In the genomic region with DNA sequence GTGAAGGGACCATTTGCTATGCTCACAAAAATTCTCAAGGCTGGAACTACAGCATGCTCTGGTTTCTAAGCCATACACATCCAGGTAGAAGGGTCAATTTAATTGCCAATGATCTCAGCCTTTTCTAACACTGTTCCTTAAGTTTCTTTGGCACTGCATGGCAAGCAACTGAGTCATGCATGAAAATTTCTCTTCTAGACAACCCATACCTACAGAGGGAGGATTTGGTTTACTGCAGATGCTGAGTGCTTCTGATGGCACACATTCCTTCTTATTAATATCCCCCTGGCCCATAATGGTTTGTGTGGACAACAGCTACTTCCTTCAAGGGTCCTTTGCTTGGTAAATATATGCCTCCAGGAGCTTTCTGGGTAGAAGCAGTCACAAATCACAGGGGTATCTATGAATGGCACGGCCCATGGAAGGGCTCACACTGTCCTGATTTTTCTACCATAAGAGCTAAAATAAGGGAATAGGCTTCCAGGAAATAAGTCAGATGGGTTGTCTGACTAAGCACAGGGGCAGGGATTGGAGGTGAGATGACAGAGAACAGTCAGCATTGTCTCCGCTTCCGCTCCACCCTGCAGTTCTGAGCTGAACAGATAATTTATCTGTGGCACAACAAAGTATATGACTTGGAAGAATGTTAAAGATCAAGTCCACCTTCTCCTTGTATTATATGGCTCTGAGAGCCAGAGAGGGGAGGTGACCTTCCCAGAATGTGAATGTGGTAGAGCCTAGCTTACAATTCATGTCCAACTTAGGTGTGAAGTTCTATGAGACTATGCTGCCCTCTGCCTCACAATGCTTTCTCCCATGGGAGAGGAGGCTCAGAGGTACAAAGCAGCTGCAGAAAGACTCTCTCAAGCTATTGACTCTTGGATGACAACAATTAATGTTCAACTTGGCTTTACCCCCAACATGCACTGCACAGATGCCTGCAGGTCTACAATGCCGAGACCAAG, we compare ENCODE assay signal across 15 cellular contexts.
DNase-seq lines count a peak whose midpoint lies in the region; ATAC-seq, FAIRE-seq and TF ChIP-seq lines count a peak whose summit lies in the region.
"Had no signal": no experiment of that assay in that cellular context is flagged by ENCODE, and none has a peak within 500 bp of the region (broad histone marks: within the 10 kb centered on the region; RNA-seq: fewer than 3 reads in every experiment).

No MANE protein-coding gene starts in this region.

- H3K9me3 Mint-ChIP-seq in WTC11 (no peaks in the 10 kb centered on the region), neural progenitor cell (no peaks in the 10 kb centered on the region)

- no peak overlapping the region for H4K8ac ChIP-seq in mesenchymal stem cell (ENCODE audit: low read length)

- H2BK15ac ChIP-seq in mesenchymal stem cell (ENCODE audit: low read depth, poor library complexity, severe bottlenecking) = peak overlapping the region; percentile 13

- no peak overlapping the region for H2BK5ac ChIP-seq in mesenchymal stem cell (ENCODE audit: low read depth, low read length, poor library complexity, severe bottlenecking)

- peaks cover 11% of the 10 kb centered on the region for H3F3A ChIP-seq in neural progenitor cell (ENCODE audit: low read depth)

- TF ChIP-seq POLR2A in heart left ventricle (IDR thresholded peaks at IDR 0.05) (no peak), endothelial cell of umbilical vein (IDR thresholded peaks at IDR 0.05; ENCODE audit: low read depth, low read length) (no peak)

- H3K9me3 ChIP-seq in heart left ventricle (no peaks in the 10 kb centered on the region), endothelial cell of umbilical vein (replicated peaks; ENCODE audit: control insufficient read depth, insufficient read depth, low read length) (no peaks in the 10 kb centered on the region), mesenchymal stem cell (ENCODE audit: control insufficient read depth, low read length) (no peaks in the 10 kb centered on the region), neural progenitor cell (ENCODE audit: low read depth) (no peaks in the 10 kb centered on the region)
- H3K9me3 ChIP-seq: testis had no signal

- peak overlapping the region; percentile 27 for H2AFZ ChIP-seq in endothelial cell of umbilical vein (ENCODE audit: low read depth, low read length)
- no peak overlapping the region for H2AFZ ChIP-seq in mesenchymal stem cell (ENCODE audit: low read depth, low read length)
- no peak overlapping the region for H2AFZ ChIP-seq in neural progenitor cell (replicated peaks)

- H4K91ac ChIP-seq in mesenchymal stem cell (ENCODE audit: low read length) = no peak overlapping the region

- CTCF ChIA-PET in endothelial cell of umbilical vein (lab: Charles Lee) = interaction anchor here (1.1 to 2.5 kb wide), 3 partner anchors 12 to 107 kb away, joined by 3 to 7 read pairs (median 4); no protein-coding TSS in a partner anchor
- CTCF ChIA-PET in WTC11 (lab: Charles Lee) = interaction anchor here (0.6 to 1.1 kb wide), 2 partner anchors 364 to 457 kb away, joined by 3 to 4 read pairs; partner anchors contain the start of gene IGFBP5

- no peak overlapping the region for H3K4ac ChIP-seq in mesenchymal stem cell (ENCODE audit: low read depth in 1 of 2, low read length in 2 of 2)

- H3K18ac ChIP-seq in mesenchymal stem cell (ENCODE audit: low read depth in 1 of 2, low read length in 2 of 2) = no peak overlapping the region

- H3K4me3 ChIP-seq in heart left ventricle (no peak overlapping the region), endothelial cell of umbilical vein (replicated peaks in 1 of 3; ENCODE audit: insufficient read depth in 1 of 3, low read depth in 1 of 3, low read length in 3 of 3) (no peak overlapping the region), mesenchymal stem cell (ENCODE audit: insufficient read depth in 1 of 2, low read depth in 1 of 2, low read length in 2 of 2) (no peak overlapping the region), neural progenitor cell (no peak overlapping the region)
- H3K4me3 ChIP-seq: testis had no signal

- H3K9me1 ChIP-seq in endothelial cell of umbilical vein (replicated peaks; ENCODE audit: control insufficient read depth, extremely low read depth, insufficient read depth, low read length) = no peaks in the 10 kb centered on the region

- DNase-seq in heart left ventricle = no peak
- DNase-seq in Right ventricle myocardium inferior (ENCODE audit: missing footprints) = no peak
- peak; percentile 39 for DNase-seq in M059J (ENCODE audit: low read depth)
- DNase-seq in endothelial cell of umbilical vein (ENCODE audit: low read depth, low spot score) = no peak
- no peak for DNase-seq in mesenchymal stem cell
- no peak for DNase-seq in NOMO-1 (lab: John Stamatoyannopoulos, UW; ENCODE audit: unreplicated experiment in 2 of 2)
- DNase-seq in WTC11 (ENCODE audit: low spot score) = no peak
- no peak for DNase-seq in neural progenitor cell (ENCODE audit: low spot score)
- DNase-seq: activated gamma-delta T cell treated with Interleukin-2 at 50 U/mL for 16 hours; central memory CD4-positive, alpha-beta T cell; effector CD8-positive, alpha-beta T cell; hippocampal formation; islet precursor cell; NCI-H146; testis had no signal

- intact Hi-C loops in heart left ventricle (cut with DNase I) = loop anchor here in 5 of 10 donors (5.0 to 10.0 kb wide), 2 partner anchors 362 to 364 kb away; partner anchors contain the start of gene IGFBP5 (in 5 of the 5)
- intact Hi-C loops in Right ventricle myocardium inferior (cut with DNase I) = loop anchor here (10.0 kb wide), 1 partner anchor 364 kb away; the partner anchor contains the start of gene IGFBP5
- intact Hi-C loops in endothelial cell of umbilical vein (cut with micrococcal nuclease) = no loop called here

- H2BK120ac ChIP-seq in mesenchymal stem cell (ENCODE audit: low read depth, low read length) = no peak overlapping the region

- peak overlapping the region; percentile 49 for H2AK5ac ChIP-seq in mesenchymal stem cell (ENCODE audit: low read length, severe bottlenecking)

- H3K36me3 ChIP-seq in heart left ventricle (no peaks in the 10 kb centered on the region), endothelial cell of umbilical vein (ENCODE audit: control insufficient read depth in 2 of 2, extremely low read depth in 1 of 2, insufficient read depth in 2 of 2, low read length in 2 of 2) (no peaks in the 10 kb centered on the region), mesenchymal stem cell (ENCODE audit: control insufficient read depth in 1 of 2, insufficient read depth in 2 of 2, low read depth in 1 of 2, low read length in 2 of 2) (no peaks in the 10 kb centered on the region), neural progenitor cell (no peaks in the 10 kb centered on the region)

- WGBS in heart left ventricle, 4 donors = 82 to 94% (median 91%) methylated on average over 4 of the region's 4 CpGs
- 94% methylated on average over 4 of the region's 4 CpGs for WGBS in mesenchymal stem cell

- dilution Hi-C loops in endothelial cell of umbilical vein (cut with MboI; ENCODE audit: extremely low pct_ligation_motif_present, low sequenced_read_pairs) = no loop called here

- H3K36me3 Mint-ChIP-seq in WTC11 = no peaks in the 10 kb centered on the region
- no peaks in the 10 kb centered on the region for H3K36me3 Mint-ChIP-seq in neural progenitor cell

- TF ChIP-seq CTCF in heart left ventricle (IDR thresholded peaks at IDR 0.05) = peak in 3 of 12 donors; percentile 5 to 33 (median 25)
- no peak for TF ChIP-seq CTCF in endothelial cell of umbilical vein (IDR thresholded peaks at IDR 0.05; ENCODE audit: extremely low read depth in 1 of 2, insufficient read depth in 1 of 2, low read depth in 1 of 2, low read length in 2 of 2)
- no peak for TF ChIP-seq CTCF in WTC11 (IDR thresholded peaks at IDR 0.05)
- TF ChIP-seq CTCF in neural progenitor cell (IDR thresholded peaks at IDR 0.05) = no peak

- H3K4me1 ChIP-seq in heart left ventricle = peaks cover 0 to 31% (median 10%) of the 10 kb centered on the region in 12 donors
- H3K4me1 ChIP-seq in endothelial cell of umbilical vein (ENCODE audit: control insufficient read depth, extremely low read depth, insufficient read depth, low read length) = peaks cover 29% of the 10 kb centered on the region
- H3K4me1 ChIP-seq in mesenchymal stem cell (ENCODE audit: control insufficient read depth, insufficient read depth, low read depth, low read length) = peaks cover 3% of the 10 kb centered on the region
- peaks cover 36% of the 10 kb centered on the region for H3K4me1 ChIP-seq in neural progenitor cell

- FAIRE-seq in endothelial cell of umbilical vein (lab: Jason Lieb, UNC) = peak; percentile 40

- no peak overlapping the region for H3K4me3 Mint-ChIP-seq in WTC11
- H3K4me3 Mint-ChIP-seq in neural progenitor cell = no peak overlapping the region

- no TSS peak for BruUV-seq in endothelial cell of umbilical vein (replicated peaks; lab: Mats Ljungman, UMichigan)

- H3K79me2 ChIP-seq in endothelial cell of umbilical vein (ENCODE audit: control insufficient read depth, insufficient read depth, low read length) (no peaks in the 10 kb centered on the region), neural progenitor cell (ENCODE audit: low read depth) (no peaks in the 10 kb centered on the region)

- H3K27ac Mint-ChIP-seq in WTC11 (no peak overlapping the region), neural progenitor cell (no peak overlapping the region)

- no peak overlapping the region for H3K4me2 ChIP-seq in endothelial cell of umbilical vein (ENCODE audit: insufficient read depth, low read length)
- H3K4me2 ChIP-seq in mesenchymal stem cell (ENCODE audit: low read length, poor library complexity, severe bottlenecking) = no peak overlapping the region
- H3K4me2 ChIP-seq in neural progenitor cell = no peak overlapping the region

- H3K9ac ChIP-seq in endothelial cell of umbilical vein (replicated peaks; ENCODE audit: extremely low read depth, insufficient read depth, low read length) (no peak overlapping the region), mesenchymal stem cell (ENCODE audit: low read length) (no peak overlapping the region), neural progenitor cell (no peak overlapping the region)

- H3K4me1 Mint-ChIP-seq in WTC11 = peaks cover 14% of the 10 kb centered on the region
- H3K4me1 Mint-ChIP-seq in neural progenitor cell = peaks cover 23% of the 10 kb centered on the region

- H4K20me1 ChIP-seq in endothelial cell of umbilical vein (replicated peaks; ENCODE audit: control insufficient read depth, extremely low read depth, insufficient read depth, low read length) (no peaks in the 10 kb centered on the region), neural progenitor cell (ENCODE audit: low read depth) (no peaks in the 10 kb centered on the region)

- POLR2A ChIA-PET in endothelial cell of umbilical vein (lab: Charles Lee) (interaction anchor here (1.0 kb wide), 1 partner anchor 47 kb away, joined by 4 read pairs; no protein-coding TSS in a partner anchor), WTC11 (lab: Charles Lee) (interaction anchor here (0.9 kb wide), 1 partner anchor 45 kb away, joined by 3 read pairs; no protein-coding TSS in a partner anchor)

- H3K14ac ChIP-seq in mesenchymal stem cell (ENCODE audit: low read length in 2 of 2) = no peak overlapping the region

- H2BK12ac ChIP-seq in mesenchymal stem cell (ENCODE audit: low read length in 2 of 2) = peak overlapping the region in 1 of 2 experiments; percentile 39

- H3K79me1 ChIP-seq in mesenchymal stem cell (replicated peaks; ENCODE audit: low read length, poor library complexity, severe bottlenecking) = no peaks in the 10 kb centered on the region

- ATAC-seq in heart left ventricle (peak in 3 of 4 donors; percentile 41 to 62 (median 61)), Right ventricle myocardium inferior (no peak), WTC11 (no peak)

- H3K27me3 Mint-ChIP-seq in WTC11 (ENCODE audit: low read depth) (no peaks in the 10 kb centered on the region), neural progenitor cell (ENCODE audit: insufficient read depth, low read depth) (peaks cover 2% of the 10 kb centered on the region)

- peak overlapping the region in 4 of 12 donors; percentile 17 to 46 (median 30) for H3K27ac ChIP-seq in heart left ventricle
- H3K27ac ChIP-seq in endothelial cell of umbilical vein (ENCODE audit: insufficient read depth, low read depth, low read length) = no peak overlapping the region
- H3K27ac ChIP-seq in mesenchymal stem cell (ENCODE audit: low read length, poor library complexity, severe bottlenecking) = no peak overlapping the region
- no peak overlapping the region for H3K27ac ChIP-seq in neural progenitor cell
- H3K27ac ChIP-seq: testis had no signal

- H3K27me3 ChIP-seq in heart left ventricle = no peaks in the 10 kb centered on the region
- H3K27me3 ChIP-seq in endothelial cell of umbilical vein (ENCODE audit: control insufficient read depth in 2 of 2, insufficient read depth in 2 of 2, low read length in 2 of 2) = no peaks in the 10 kb centered on the region
- no peaks in the 10 kb centered on the region for H3K27me3 ChIP-seq in mesenchymal stem cell (ENCODE audit: control insufficient read depth in 1 of 2, insufficient read depth in 1 of 2, low read length in 2 of 2)
- H3K27me3 ChIP-seq in neural progenitor cell = no peaks in the 10 kb centered on the region
- H3K27me3 ChIP-seq: testis had no signal

- H3K23ac ChIP-seq in mesenchymal stem cell (ENCODE audit: low read length in 2 of 2) = no peak overlapping the region

Comparison
In these comparisons a context has a peak if more than half of its experiments do, and no peak if none do; other contexts are left out.
1. ATAC-seq: peak in heart left ventricle (3 of 4); none in Right ventricle myocardium inferior (single experiment) and WTC11 (single experiment).